ENCODE assay signal across 18 cellular contexts in genomic region chr19:13298565-13299481, GRCh38.
DNase-seq lines count a peak whose midpoint lies in the region; ATAC-seq, FAIRE-seq and TF ChIP-seq lines count a peak whose summit lies in the region.
"Had no signal": no experiment of that assay in that cellular context is flagged by ENCODE, and none has a peak within 500 bp of the region (broad histone marks: within the 10 kb centered on the region; RNA-seq: fewer than 3 reads in every experiment).

No MANE protein-coding gene starts in this region.

- TF ChIP-seq CTCF in H9 (conservative IDR thresholded peaks at IDR 0.05) (no peak), endothelial cell of umbilical vein (IDR thresholded peaks at IDR 0.05; ENCODE audit: extremely low read depth in 1 of 2, insufficient read depth in 1 of 2, low read depth in 1 of 2, low read length in 2 of 2) (no peak), psoas muscle (IDR thresholded peaks at IDR 0.05) (no peak), GM20000 (IDR thresholded peaks at IDR 0.05; ENCODE audit: extremely low read depth, missing control alignments) (no peak)

- no peak overlapping the region for H2BK12ac ChIP-seq in H9 (ENCODE audit: insufficient read length, low read depth, low read length)

- H2BK20ac ChIP-seq in H9 (ENCODE audit: low read depth, low read length, poor library complexity, severe bottlenecking) = no peak overlapping the region

- peaks cover 0 to 8% (median 0%) of the 10 kb centered on the region in 3 experiments; a peak in 3 of 7 replicates for H3K36me3 Mint-ChIP-seq in H9 (ENCODE audit: insufficient read depth in 1 of 3, low read depth in 3 of 3)

- no peak for TF ChIP-seq POLR2A in endothelial cell of umbilical vein (IDR thresholded peaks at IDR 0.05; ENCODE audit: low read depth, low read length)

- no peak overlapping the region for H3K4ac ChIP-seq in H9 (ENCODE audit: low read depth, low read length)

- no peak overlapping the region for H3T11ph ChIP-seq in H9 (ENCODE audit: low read length)

- H3K27ac ChIP-seq in H9 (ENCODE audit: insufficient read length, low read depth, low read length) (no peak overlapping the region), endothelial cell of umbilical vein (ENCODE audit: insufficient read depth, low read depth, low read length) (no peak overlapping the region), psoas muscle (no peak overlapping the region)
- H3K27ac ChIP-seq: SJSA1 had no signal

- ATAC-seq in psoas muscle = no peak
- ATAC-seq in HG03565 (IDR thresholded peaks at IDR 0.05; ENCODE audit: unreplicated experiment) = no peak
- ATAC-seq: mucosa of descending colon; stimulated activated effector memory CD8-positive, alpha-beta T cell treated with anti-CD3 and anti-CD28 coated beads, Interleukin-12 subunit alpha, Interleukin-12 subunit beta, amount 100 ng/mL, for 72 hours had no signal

- no peaks in the 10 kb centered on the region for H3K9me3 ChIP-seq in H9 (ENCODE audit: control insufficient read depth, low read depth, low read length)
- no peaks in the 10 kb centered on the region for H3K9me3 ChIP-seq in endothelial cell of umbilical vein (replicated peaks; ENCODE audit: control insufficient read depth, insufficient read depth, low read length)
- H3K9me3 ChIP-seq in psoas muscle = no peaks in the 10 kb centered on the region
- H3K9me3 ChIP-seq: mucosa of descending colon, SJSA1 had no signal

- H3K79me2 ChIP-seq in H9 (ENCODE audit: insufficient read depth, low read length) (no peaks in the 10 kb centered on the region), endothelial cell of umbilical vein (ENCODE audit: control insufficient read depth, insufficient read depth, low read length) (no peaks in the 10 kb centered on the region)

- H3K4me3 Mint-ChIP-seq in H9 = no peak overlapping the region
- H3K4me3 Mint-ChIP-seq: stimulated activated effector memory CD8-positive, alpha-beta T cell treated with anti-CD3 and anti-CD28 coated beads, Interleukin-12 subunit alpha, Interleukin-12 subunit beta, amount 100 ng/mL, for 72 hours had no signal

- H3K4me1 ChIP-seq in H9 (ENCODE audit: insufficient read depth, low read length) (no peaks in the 10 kb centered on the region; the same call in 1 of the 2 replicates), endothelial cell of umbilical vein (ENCODE audit: control insufficient read depth, extremely low read depth, insufficient read depth, low read length) (no peaks in the 10 kb centered on the region), psoas muscle (no peaks in the 10 kb centered on the region)
- H3K4me1 ChIP-seq: SJSA1 had no signal

- CTCF ChIA-PET in endothelial cell of umbilical vein (lab: Charles Lee) = no interaction called here

- no peak overlapping the region for H4K91ac ChIP-seq in H9 (ENCODE audit: insufficient read length, low read depth, low read length)

- H3K9ac ChIP-seq in H9 (ENCODE audit: extremely low read depth, insufficient read length, low read length) (no peak overlapping the region), endothelial cell of umbilical vein (replicated peaks; ENCODE audit: extremely low read depth, insufficient read depth, low read length) (no peak overlapping the region)

- no peak overlapping the region for H3K14ac ChIP-seq in H9 (ENCODE audit: insufficient read depth, low read length)

- DNase-seq in Ammon's horn (ENCODE audit: low spot score) (peak; percentile 54), H9 (peak; percentile 51), endothelial cell of umbilical vein (ENCODE audit: low read depth, low spot score) (no peak), psoas muscle (no peak), NCI-H524 treated with DMSO at 0.1 percent for 48 hours (lab: John Stamatoyannopoulos, UW) (no peak), kidney tubule cell (ENCODE audit: low spot score) (no peak), GM20000 (ENCODE audit: low spot score) (no peak)
- DNase-seq: activated CD4-positive, alpha-beta T cell treated with anti-CD3 and anti-CD28 coated beads, Interleukin-2, amount 50 U/mL, for 48 hours; activated T-cell treated with anti-CD3 and anti-CD28 coated beads, Interleukin-2, amount 50 U/mL, for 48 hours; mucosa of descending colon had no signal

- FAIRE-seq in endothelial cell of umbilical vein (lab: Jason Lieb, UNC) = no peak
- FAIRE-seq: colon, GM18507, GM19239, keratinocyte had no signal

- H3K4me3 ChIP-seq in endothelial cell of umbilical vein (replicated peaks in 1 of 3; ENCODE audit: insufficient read depth in 1 of 3, low read depth in 1 of 3, low read length in 3 of 3) = no peak overlapping the region
- peak overlapping the region; percentile 36 for H3K4me3 ChIP-seq in psoas muscle
- H3K4me3 ChIP-seq: mucosa of descending colon, SJSA1, smooth muscle cell had no signal

- POLR2A ChIA-PET in endothelial cell of umbilical vein (lab: Charles Lee) = no interaction called here

- H4K20me1 ChIP-seq in H9 (ENCODE audit: control insufficient read depth, insufficient read depth, insufficient read length) (no peaks in the 10 kb centered on the region), endothelial cell of umbilical vein (replicated peaks; ENCODE audit: control insufficient read depth, extremely low read depth, insufficient read depth, low read length) (no peaks in the 10 kb centered on the region)

- no peak overlapping the region for H3K18ac ChIP-seq in H9 (ENCODE audit: insufficient read length, low read depth, low read length)

- no peak overlapping the region for H3K23ac ChIP-seq in H9 (ENCODE audit: insufficient read length, low read depth, low read length)

- no peaks in the 10 kb centered on the region for H3K9me1 ChIP-seq in endothelial cell of umbilical vein (replicated peaks; ENCODE audit: control insufficient read depth, extremely low read depth, insufficient read depth, low read length)

- H3K79me1 ChIP-seq in H9 (ENCODE audit: insufficient read depth, low read depth, low read length, poor library complexity, severe bottlenecking) = no peaks in the 10 kb centered on the region

- H4K5ac ChIP-seq in H9 (ENCODE audit: insufficient read length, low read depth, low read length) = no peak overlapping the region

- no peak overlapping the region for H4K8ac ChIP-seq in H9 (replicated peaks; ENCODE audit: insufficient read length, low read depth, low read length)

- H3K27me3 ChIP-seq in H9 (ENCODE audit: insufficient read depth, low read length) = no peaks in the 10 kb centered on the region
- peaks cover 2% of the 10 kb centered on the region in 2 experiments for H3K27me3 ChIP-seq in endothelial cell of umbilical vein (ENCODE audit: control insufficient read depth in 2 of 2, insufficient read depth in 2 of 2, low read length in 2 of 2)
- H3K27me3 ChIP-seq in psoas muscle (ENCODE audit: insufficient read depth in 3 of 3, low read length in 2 of 3) = peaks cover 0 to 43% (median 6%) of the 10 kb centered on the region in 3 donors

- dilution Hi-C loops in endothelial cell of umbilical vein (cut with MboI; ENCODE audit: extremely low pct_ligation_motif_present, low sequenced_read_pairs) = no loop called here

- no peak overlapping the region for H2BK5ac ChIP-seq in H9 (ENCODE audit: insufficient read length, low read length)

- H3K23me2 ChIP-seq in H9 (ENCODE audit: insufficient read length, low read depth, low read length, poor library complexity, severe bottlenecking) = no peaks in the 10 kb centered on the region

- H3K4me2 ChIP-seq in H9 (ENCODE audit: insufficient read depth, insufficient read length, low read length) (no peak overlapping the region), endothelial cell of umbilical vein (ENCODE audit: insufficient read depth, low read length) (no peak overlapping the region)
- H3K4me2 ChIP-seq: smooth muscle cell had no signal

- no peaks in the 10 kb centered on the region for H3K27me3 Mint-ChIP-seq in H9 (ENCODE audit: low read depth)

- H3K36me3 ChIP-seq in endothelial cell of umbilical vein (ENCODE audit: control insufficient read depth in 2 of 2, extremely low read depth in 1 of 2, insufficient read depth in 2 of 2, low read length in 2 of 2) (no peaks in the 10 kb centered on the region), psoas muscle (ENCODE audit: insufficient read depth in 1 of 2, low read depth in 1 of 2) (no peaks in the 10 kb centered on the region)
- H3K36me3 ChIP-seq: SJSA1 had no signal

- intact Hi-C loops in endothelial cell of umbilical vein (cut with micrococcal nuclease) (no loop called here), psoas muscle (cut with DNase I) (no loop called here)

- H3K27ac Mint-ChIP-seq in H9 = peak overlapping the region; percentile 28 to 88 (median 44); a peak in 5 of 7 replicates
- H3K27ac Mint-ChIP-seq: stimulated activated effector memory CD8-positive, alpha-beta T cell treated with anti-CD3 and anti-CD28 coated beads, Interleukin-12 subunit alpha, Interleukin-12 subunit beta, amount 100 ng/mL, for 72 hours had no signal

- no CpG with 5 or more reads among the region's 92 CpGs for WGBS in H9 (ENCODE audit: extremely low coverage, insufficient read length, low lambda C conversion rate)
- 28 to 44% (median 34%) methylated on average over 79 to 92 of the region's 92 CpGs for WGBS in psoas muscle, 3 donors

- peaks cover 6 to 22% of the 10 kb centered on the region in 2 experiments; a peak in 3 of 4 replicates for H3K4me1 Mint-ChIP-seq in H9

- H2BK120ac ChIP-seq in H9 (ENCODE audit: low read depth, low read length, poor library complexity, severe bottlenecking) = no peak overlapping the region

- H3K56ac ChIP-seq in H9 (ENCODE audit: insufficient read length, low read depth, low read length) = no peak overlapping the region

- BruUV-seq in endothelial cell of umbilical vein (replicated peaks; lab: Mats Ljungman, UMichigan) = no TSS peak

- H2AK5ac ChIP-seq in H9 (ENCODE audit: insufficient read length, low read length) = no peak overlapping the region

- H2AFZ ChIP-seq in H9 (ENCODE audit: low read length) (no peak overlapping the region), endothelial cell of umbilical vein (ENCODE audit: low read depth, low read length) (peak overlapping the region; percentile 14)

- H3K9me3 Mint-ChIP-seq in H9 = no peaks in the 10 kb centered on the region; a peak in 1 of 5 replicates
- H3K9me3 Mint-ChIP-seq: stimulated activated effector memory CD8-positive, alpha-beta T cell treated with anti-CD3 and anti-CD28 coated beads, Interleukin-12 subunit alpha, Interleukin-12 subunit beta, amount 100 ng/mL, for 72 hours had no signal

- H2BK15ac ChIP-seq in H9 (ENCODE audit: low read depth, low read length) = no peak overlapping the region

TF ChIP-seq in endothelial cell of umbilical vein, 7 proteins besides CTCF, POLR2A, EP300 and RAD21:
- TF ChIP-seq POLR2AphosphoS5 (IDR thresholded peaks at IDR 0.05; ENCODE audit: insufficient read depth, low read depth, low read length) = no peak
- TF ChIP-seq MYC (IDR thresholded peaks at IDR 0.05; ENCODE audit: low read depth, low read length) = no peak
- peak; percentile 48 for TF ChIP-seq EZH2 (IDR thresholded peaks at IDR 0.05; ENCODE audit: borderline replicate concordance, low read depth, low read length, severe bottlenecking)
- TF ChIP-seq JUN (IDR thresholded peaks at IDR 0.05; ENCODE audit: borderline replicate concordance, insufficient read depth, insufficient read length, low read depth) = no peak
- TF ChIP-seq FOS (IDR thresholded peaks at IDR 0.05; ENCODE audit: borderline replicate concordance, insufficient read depth, low read length) = no peak

Comparison
In these comparisons a context has a peak if more than half of its experiments do, and no peak if none do; other contexts are left out.
1. DNase-seq: peak in Ammon's horn (single experiment) and H9 (single experiment); none in endothelial cell of umbilical vein (single experiment), psoas muscle (0 of 2), NCI-H524 treated with DMSO at 0.1 percent for 48 hours (single experiment), kidney tubule cell (single experiment) and GM20000 (single experiment).